1 cellular context compared by ENCODE assay signal in the genomic region with DNA sequence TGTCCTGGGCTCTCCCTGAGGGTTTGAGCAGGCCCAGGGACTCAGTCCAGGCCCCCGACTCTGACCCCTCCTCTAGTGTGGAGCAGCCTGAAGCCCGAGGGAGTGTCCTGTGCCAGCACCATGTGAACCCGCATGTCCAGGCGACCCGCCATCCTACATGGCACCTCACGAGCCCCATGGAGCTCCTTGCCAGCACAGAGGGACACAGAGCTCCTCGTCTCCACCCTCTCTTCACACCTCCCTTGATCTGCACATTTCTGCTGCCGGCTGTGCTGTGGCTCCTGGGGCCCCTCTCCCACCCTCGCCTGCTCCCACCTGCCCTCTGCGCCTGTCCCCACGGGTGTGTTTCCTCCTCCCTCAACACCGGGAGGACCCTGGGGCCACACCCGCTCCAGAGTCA.
TF ChIP-seq lines count a peak whose summit lies in the region.

No MANE protein-coding gene starts in this region.

TF ChIP-seq in H1, 55 proteins besides CTCF, POLR2A, EP300 and RAD21 (continued from another document):
- TF ChIP-seq USF2 (IDR thresholded peaks at IDR 0.05; ENCODE audit: low read length) (no peak), BRCA1 (IDR thresholded peaks at IDR 0.05; ENCODE audit: low read depth, low read length) (no peak), POU5F1 (IDR thresholded peaks at IDR 0.05; ENCODE audit: low read depth, low read length) (no peak)
